Comparison of ENCODE assay signal across 9 cellular contexts in the genomic region with DNA sequence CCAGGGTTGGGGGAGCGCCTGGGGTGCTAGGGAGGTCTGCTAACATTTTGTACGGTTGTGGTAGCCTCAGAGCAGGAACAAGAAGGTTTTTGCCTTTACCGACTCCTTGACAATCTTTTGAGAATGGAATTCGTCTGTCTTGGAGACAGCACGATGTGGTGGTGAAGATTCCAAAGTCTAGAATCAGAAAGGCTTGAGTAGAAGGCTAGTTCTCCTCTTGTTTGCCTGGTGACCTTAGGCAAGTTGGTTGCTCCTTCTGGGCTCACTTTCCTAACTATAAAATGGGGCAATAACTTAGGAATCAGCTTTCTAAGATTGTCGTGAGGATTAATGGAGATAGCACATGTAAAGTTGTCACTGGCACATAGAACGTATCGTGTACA. TPM values are rescaled to one million over a fixed set of nuclear protein-coding genes. Genes with fewer than 3 reads are reported as not detected.
DNase-seq lines count a peak whose midpoint lies in the region; ATAC-seq and TF ChIP-seq lines count a peak whose summit lies in the region.
"Had no signal": no experiment of that assay in that cellular context is flagged by ENCODE, and none has a peak within 500 bp of the region (broad histone marks: within the 10 kb centered on the region; RNA-seq: fewer than 3 reads in every experiment).

No MANE protein-coding gene starts in this region.

- no peak for DNase-seq in mammary epithelial cell
- no peak for DNase-seq in left colon
- DNase-seq: DND-41, NCI-H1092 had no signal

- no peak for TF ChIP-seq POLR2A in GM18505 (IDR thresholded peaks at IDR 0.05; ENCODE audit: borderline replicate concordance, extremely low read depth, insufficient read depth, insufficient read length)

- H3K4me2 ChIP-seq in mammary epithelial cell (ENCODE audit: insufficient read depth, low read depth, low read length): peak overlapping the region; percentile 96

- WGBS in mammary epithelial cell (ENCODE audit: low coverage, missing lambda C conversion rate): 67% methylated on average over 7 of the region's 8 CpGs

- peak overlapping the region; percentile 92 for H2AFZ ChIP-seq in mammary epithelial cell (ENCODE audit: low read depth, low read length)

- CTCF ChIA-PET in mammary epithelial cell (lab: Charles Lee; ENCODE audit: low non-redundant PET): no interaction called here

- no TSS peak for BruUV-seq in mammary epithelial cell (replicated peaks; lab: Mats Ljungman, UMichigan)

- dilution Hi-C loops in mammary epithelial cell (cut with HindIII; ENCODE audit: low sequenced_read_pairs): no loop called here

- no peaks in the 10 kb centered on the region for H4K20me1 ChIP-seq in mammary epithelial cell (ENCODE audit: insufficient read depth, low read length)

- in situ Hi-C loops in mammary epithelial cell (cut with MboI; ENCODE audit: low sequenced_read_pairs in 2 of 2): no loop called here

- no peak overlapping the region for H3K9ac ChIP-seq in HUES6 (ENCODE audit: low read length)
- H3K9ac ChIP-seq in mammary epithelial cell (ENCODE audit: insufficient read depth, low read length): no peak overlapping the region
- H3K9ac ChIP-seq in mucosa of stomach (ENCODE audit: low read length): peak overlapping the region; percentile 68
- H3K9ac ChIP-seq in subcutaneous abdominal adipose tissue (ENCODE audit: low read length in 5 of 5): peak overlapping the region in 4 of 5 donors; percentile 6 to 75 (median 48)

- H3K27ac ChIP-seq in HUES6 (ENCODE audit: low read depth, low read length): no peak overlapping the region
- H3K27ac ChIP-seq in mammary epithelial cell (ENCODE audit: insufficient read depth, low read depth, low read length): no peak overlapping the region
- H3K27ac ChIP-seq in subcutaneous abdominal adipose tissue (ENCODE audit: low read depth, low read length): peak overlapping the region; percentile 91

- H3K27me3 ChIP-seq in HUES6 (ENCODE audit: control insufficient read depth, insufficient read depth, low read length) (peaks cover 54% of the 10 kb centered on the region), mammary epithelial cell (ENCODE audit: insufficient read depth, low read length) (peaks cover 6% of the 10 kb centered on the region), mucosa of stomach (ENCODE audit: control insufficient read depth, insufficient read depth, low read length) (no peaks in the 10 kb centered on the region), subcutaneous abdominal adipose tissue (ENCODE audit: control insufficient read depth in 5 of 5, insufficient read depth in 4 of 5, low read length in 5 of 5) (peaks cover 0 to 9% (median 0%) of the 10 kb centered on the region in 5 donors)

- H3K9me3 ChIP-seq in HUES6 (ENCODE audit: control insufficient read depth, insufficient read depth, low read depth, low read length) (no peaks in the 10 kb centered on the region), mammary epithelial cell (replicated peaks; ENCODE audit: insufficient read depth, low read length) (no peaks in the 10 kb centered on the region), mucosa of stomach (ENCODE audit: control insufficient read depth, low read length) (no peaks in the 10 kb centered on the region), subcutaneous abdominal adipose tissue (ENCODE audit: control insufficient read depth in 5 of 5, low read length in 5 of 5) (no peaks in the 10 kb centered on the region)

- no peaks in the 10 kb centered on the region for H3K79me2 ChIP-seq in mammary epithelial cell (ENCODE audit: insufficient read depth, low read length)

- H3K36me3 ChIP-seq in HUES6 (ENCODE audit: control insufficient read depth, insufficient read depth, low read length) (no peaks in the 10 kb centered on the region), mammary epithelial cell (ENCODE audit: insufficient read depth, low read length) (no peaks in the 10 kb centered on the region), mucosa of stomach (ENCODE audit: control insufficient read depth, insufficient read depth, low read length) (no peaks in the 10 kb centered on the region), subcutaneous abdominal adipose tissue (ENCODE audit: control insufficient read depth in 5 of 5, insufficient read depth in 5 of 5, low read length in 5 of 5) (no peaks in the 10 kb centered on the region)

- intact Hi-C loops in mammary epithelial cell (cut with micrococcal nuclease) (no loop called here), left colon (cut with DNase I, micrococcal nuclease) (loop anchor here in 1 of 2 donors (5.0 kb wide), 1 partner anchor 75 kb away; no protein-coding TSS in a partner anchor)

- H3K4me1 ChIP-seq in HUES6 (ENCODE audit: control insufficient read depth, insufficient read depth, low read length) (peaks cover 9% of the 10 kb centered on the region), mammary epithelial cell (ENCODE audit: insufficient read depth, low read length) (peaks cover 11% of the 10 kb centered on the region), mucosa of stomach (ENCODE audit: control insufficient read depth, insufficient read depth, low read length) (peaks cover 8% of the 10 kb centered on the region), subcutaneous abdominal adipose tissue (ENCODE audit: control insufficient read depth in 5 of 5, insufficient read depth in 5 of 5, low read length in 5 of 5) (peaks cover 2 to 31% (median 17%) of the 10 kb centered on the region in 5 donors)

- TF ChIP-seq CTCF in mammary epithelial cell (conservative IDR thresholded peaks at IDR 0.05 in 1 of 2, IDR thresholded peaks at IDR 0.05 in 1 of 2; ENCODE audit: extremely low read depth in 1 of 2, insufficient read depth in 1 of 2, low read depth in 1 of 2, low read length in 2 of 2): no peak

- H3K4me3 ChIP-seq in HUES6 (ENCODE audit: low read depth, low read length) (peak overlapping the region; percentile 58), mammary epithelial cell (replicated peaks in 1 of 3; ENCODE audit: insufficient read depth in 1 of 3, low read depth in 2 of 3, low read length in 3 of 3) (peak overlapping the region in 1 of 3 experiments; percentile 64), mucosa of stomach (ENCODE audit: low read length) (peak overlapping the region; percentile 88), subcutaneous abdominal adipose tissue (ENCODE audit: low read depth in 1 of 5, low read length in 5 of 5) (peak overlapping the region; percentile 66 to 82 (median 76))

- ATAC-seq in GM19328 (IDR thresholded peaks at IDR 0.05; ENCODE audit: unreplicated experiment): no peak
- ATAC-seq in GM18505 (IDR thresholded peaks at IDR 0.05; ENCODE audit: unreplicated experiment): no peak
- no peak for ATAC-seq in left colon

RNA-seq across cellular contexts. Expression of a gene that starts 0.7 kb away (rescaled TPM):
- total RNA-seq in mammary epithelial cell (1 to 10 TPM in 1 of 2 donors, under 1 TPM in 1; 0.80 to 1.5 TPM), left colon (1 to 10 TPM; 6.1 to 6.5 TPM)
- 0.23 TPM for polyA plus RNA-seq in mammary epithelial cell
- not detected for polyA minus RNA-seq in mammary epithelial cell

RNA-seq across cellular contexts. Expression of a gene that starts 38.6 kb away (rescaled TPM):
- total RNA-seq in mammary epithelial cell (100 to 1,000 TPM in 1 of 2 donors, 10 to 100 TPM in 1; 75.6 to 103 TPM), left colon (100 to 1,000 TPM; 176 to 179 TPM)
- polyA plus RNA-seq in mammary epithelial cell: 41.9 TPM
- polyA minus RNA-seq in mammary epithelial cell: 131 TPM

RNA-seq across cellular contexts. Expression of a gene that starts 54.3 kb away (rescaled TPM):
- total RNA-seq in mammary epithelial cell (10 to 100 TPM in 1 of 2 donors, 1 to 10 TPM in 1; 6.4 to 11.7 TPM), left colon (10 to 100 TPM; 12.9 to 40.9 TPM)
- 3.1 TPM for polyA plus RNA-seq in mammary epithelial cell
- 0.47 TPM for polyA minus RNA-seq in mammary epithelial cell

Comparison
In these comparisons a context has a peak if more than half of its experiments do, and no peak if none do; other contexts are left out.
1. H3K9ac ChIP-seq: peak in mucosa of stomach (single experiment) and subcutaneous abdominal adipose tissue (4 of 5); none in HUES6 (single experiment) and mammary epithelial cell (single experiment).